In the genomic region with DNA sequence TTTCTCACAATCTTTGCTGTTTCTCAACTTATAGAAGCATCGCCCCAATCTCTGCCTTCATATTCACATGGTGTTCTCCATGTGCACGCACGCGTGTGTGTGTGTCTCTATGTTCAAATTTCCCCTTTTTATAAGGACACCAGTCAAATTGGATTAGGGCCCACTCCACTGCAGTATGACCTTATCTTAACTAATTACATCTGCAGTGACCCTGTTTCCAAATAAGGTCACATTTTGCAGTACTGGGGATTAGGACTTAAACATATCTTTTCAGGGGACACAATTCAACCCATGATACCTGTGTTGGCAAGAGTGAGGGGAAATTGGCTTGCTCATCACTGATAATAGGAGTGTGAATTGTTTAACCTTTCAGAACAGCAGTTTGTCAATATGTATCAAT, we compare ENCODE assay signal across 8 cellular contexts.
"Had no signal": no experiment of that assay in that cellular context is flagged by ENCODE, and none has a peak within 500 bp of the region (broad histone marks: within the 10 kb centered on the region; RNA-seq: fewer than 3 reads in every experiment).

No MANE protein-coding gene starts in this region.

- H3K36me3 ChIP-seq: HAP-1 had no signal

- H3K9me3 ChIP-seq: HAP-1 had no signal

- ATAC-seq: HCT116, HepG2 had no signal

- H2AFZ ChIP-seq: GM23248 had no signal

- H3K4me1 ChIP-seq: HAP-1 had no signal

- DNase-seq: GM23248, GOT3, H7, HFFc6 had no signal

- H3K27ac ChIP-seq: GM23248, HL-60 had no signal

- FAIRE-seq: HepG2 had no signal

- H3K9ac ChIP-seq: GM23248 had no signal

- H3K4me3 ChIP-seq: GM23248, HAP-1 had no signal
